Comparison of ENCODE assay signal across 10 cellular contexts in the genomic region with DNA sequence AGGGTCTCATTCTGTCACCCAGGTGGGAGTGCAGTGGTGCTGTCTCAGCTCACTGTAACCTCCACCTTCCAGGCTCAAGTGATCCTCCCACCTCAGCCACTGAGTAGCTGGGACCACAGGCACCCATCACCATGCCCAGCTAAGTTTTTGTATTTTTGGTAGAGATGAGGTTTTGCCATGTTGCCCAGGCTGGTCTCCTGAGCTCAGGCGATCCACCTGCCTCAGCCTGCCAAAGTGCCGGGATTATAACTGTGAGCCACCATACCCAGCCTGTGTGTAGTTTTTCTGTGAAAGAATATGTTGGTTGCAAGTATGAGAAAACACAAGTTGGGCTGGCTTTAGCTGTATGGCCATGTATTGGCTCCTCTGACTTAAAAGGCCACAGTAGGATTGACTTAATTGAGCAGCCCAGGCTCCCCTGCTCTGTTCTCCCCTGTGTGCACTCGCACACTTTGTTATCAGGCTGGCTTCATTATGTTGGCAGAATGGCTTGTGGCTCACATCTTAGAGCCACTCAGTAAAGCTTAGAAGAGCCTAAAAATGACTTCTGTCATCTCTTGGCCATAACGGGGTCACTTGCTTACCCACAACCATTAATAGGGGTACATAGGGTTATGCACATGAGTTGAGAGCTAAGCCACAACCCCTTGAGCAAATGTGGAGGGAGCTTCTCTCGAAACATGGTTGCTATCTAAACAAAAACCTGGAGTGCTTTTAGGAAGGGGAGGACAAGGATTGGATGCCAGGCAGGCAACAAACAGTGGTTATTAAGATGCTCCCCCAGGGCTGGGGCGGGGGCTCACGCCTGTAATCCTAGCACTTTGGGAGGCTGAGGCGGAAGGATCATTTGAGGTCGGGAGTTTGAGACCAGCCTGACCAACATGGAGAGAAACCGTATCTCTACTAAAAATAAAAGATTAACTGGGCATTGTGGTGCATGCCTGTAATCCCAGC. TPM values are rescaled to one million over a fixed set of nuclear protein-coding genes. Genes with fewer than 3 reads are reported as not detected.
DNase-seq lines count a peak whose midpoint lies in the region; ATAC-seq and TF ChIP-seq lines count a peak whose summit lies in the region.
"Had no signal": no experiment of that assay in that cellular context is flagged by ENCODE, and none has a peak within 500 bp of the region (broad histone marks: within the 10 kb centered on the region; RNA-seq: fewer than 3 reads in every experiment).

No MANE protein-coding gene starts in this region.

- in situ Hi-C loops in brain microvascular endothelial cell (cut with HindIII; ENCODE audit: low pct_ligation_motif_present, low sequenced_read_pairs) = no loop called here

- no peaks in the 10 kb centered on the region for H3K9me3 Mint-ChIP-seq in activated CD4-positive, alpha-beta T cell treated with anti-CD3 and anti-CD28 coated beads, Interleukin-2, amount 10 ng/mL, durations not matched to agents 24 days and 14 days
- H3K9me3 Mint-ChIP-seq in activated CD8-positive, alpha-beta T cell treated with anti-CD3 and anti-CD28 coated beads for 36 hours = no peaks in the 10 kb centered on the region
- H3K9me3 Mint-ChIP-seq in stimulated activated naive B cell treated with anti-CD40 and anti-IgM and Interleukin-4, amounts not matched to agents 10 μg/mL and 1 μg/mL and 100 μg/mL, for 72 hours = no peaks in the 10 kb centered on the region

- POLR2A ChIA-PET in activated CD8-positive, alpha-beta T cell treated with anti-CD3 and anti-CD28 coated beads for 36 hours (lab: Charles Lee) = interaction anchor here (1.7 to 7.4 kb wide), 3 partner anchors 9 to 137 kb away, joined by 7 to 69 read pairs (median 8); no protein-coding TSS in a partner anchor

- peaks cover 42% of the 10 kb centered on the region for H3K36me3 ChIP-seq in brain microvascular endothelial cell (replicated peaks)

- intact Hi-C loops in activated CD4-positive, alpha-beta T cell treated with anti-CD3 and anti-CD28 coated beads, Interleukin-2, amount 10 ng/mL, durations not matched to agents 24 days and 14 days (cut with micrococcal nuclease) = loop anchor here (2.0 kb wide), 1 partner anchor 15 kb away; no protein-coding TSS in a partner anchor
- intact Hi-C loops in activated CD8-positive, alpha-beta T cell treated with anti-CD3 and anti-CD28 coated beads for 36 hours (cut with micrococcal nuclease) = no loop called here
- intact Hi-C loops in left ventricle myocardium superior (cut with micrococcal nuclease) = no loop called here

- peaks cover 70% of the 10 kb centered on the region for H3K4me1 Mint-ChIP-seq in activated CD4-positive, alpha-beta T cell treated with anti-CD3 and anti-CD28 coated beads, Interleukin-2, amount 10 ng/mL, durations not matched to agents 24 days and 14 days
- H3K4me1 Mint-ChIP-seq in activated CD8-positive, alpha-beta T cell treated with anti-CD3 and anti-CD28 coated beads for 36 hours (ENCODE audit: low read depth) = peaks cover 78% of the 10 kb centered on the region
- peaks cover 59 to 94% of the 10 kb centered on the region in 2 donors for H3K4me1 Mint-ChIP-seq in stimulated activated naive B cell treated with anti-CD40 and anti-IgM and Interleukin-4, amounts not matched to agents 10 μg/mL and 1 μg/mL and 100 μg/mL, for 72 hours

- no peak for DNase-seq in activated CD4-positive, alpha-beta T cell treated with anti-CD3 and anti-CD28 coated beads, Interleukin-2, amount 10 ng/mL, durations not matched to agents 24 days and 14 days
- no peak for DNase-seq in activated CD4-positive, alpha-beta T cell treated with anti-CD3 and anti-CD28 coated beads for 48 hours
- DNase-seq in activated CD8-positive, alpha-beta T cell treated with anti-CD3 and anti-CD28 coated beads for 36 hours = no peak
- DNase-seq in left ventricle myocardium superior (no peak), hippocampal formation (lab: John Stamatoyannopoulos, UW) (no peak), brain microvascular endothelial cell (no peak)
- no peak for DNase-seq in stimulated activated naive B cell treated with anti-CD40 and anti-IgM and Interleukin-4, amounts not matched to agents 10 μg/mL and 1 μg/mL and 100 μg/mL, for 72 hours
- DNase-seq: activated CD8-positive, alpha-beta memory T cell treated with anti-CD3 and anti-CD28 coated beads, Interleukin-2, amount 50 U/mL, for 4 hours; SIG-M5 had no signal

- H3K36me3 Mint-ChIP-seq in activated CD4-positive, alpha-beta T cell treated with anti-CD3 and anti-CD28 coated beads, Interleukin-2, amount 10 ng/mL, durations not matched to agents 24 days and 14 days (ENCODE audit: low read depth) = peaks cover 77% of the 10 kb centered on the region
- peaks cover 85% of the 10 kb centered on the region for H3K36me3 Mint-ChIP-seq in activated CD8-positive, alpha-beta T cell treated with anti-CD3 and anti-CD28 coated beads for 36 hours (ENCODE audit: low read depth)
- H3K36me3 Mint-ChIP-seq in stimulated activated naive B cell treated with anti-CD40 and anti-IgM and Interleukin-4, amounts not matched to agents 10 μg/mL and 1 μg/mL and 100 μg/mL, for 72 hours = peaks cover 62 to 78% of the 10 kb centered on the region in 2 donors

- no peaks in the 10 kb centered on the region for H3K27me3 Mint-ChIP-seq in activated CD4-positive, alpha-beta T cell treated with anti-CD3 and anti-CD28 coated beads, Interleukin-2, amount 10 ng/mL, durations not matched to agents 24 days and 14 days
- H3K27me3 Mint-ChIP-seq in activated CD8-positive, alpha-beta T cell treated with anti-CD3 and anti-CD28 coated beads for 36 hours = no peaks in the 10 kb centered on the region
- H3K27me3 Mint-ChIP-seq in stimulated activated naive B cell treated with anti-CD40 and anti-IgM and Interleukin-4, amounts not matched to agents 10 μg/mL and 1 μg/mL and 100 μg/mL, for 72 hours = no peaks in the 10 kb centered on the region

- TF ChIP-seq CTCF in activated CD8-positive, alpha-beta T cell treated with anti-CD3 and anti-CD28 coated beads for 36 hours (IDR thresholded peaks at IDR 0.05) = no peak
- TF ChIP-seq CTCF in brain microvascular endothelial cell (IDR thresholded peaks at IDR 0.05; ENCODE audit: low read depth, low read length, missing control alignments) = no peak

- H3K4me3 Mint-ChIP-seq in activated CD4-positive, alpha-beta T cell treated with anti-CD3 and anti-CD28 coated beads, Interleukin-2, amount 10 ng/mL, durations not matched to agents 24 days and 14 days = peak overlapping the region; percentile 56
- H3K4me3 Mint-ChIP-seq in activated CD8-positive, alpha-beta T cell treated with anti-CD3 and anti-CD28 coated beads for 36 hours = peak overlapping the region; percentile 49
- H3K4me3 Mint-ChIP-seq in stimulated activated naive B cell treated with anti-CD40 and anti-IgM and Interleukin-4, amounts not matched to agents 10 μg/mL and 1 μg/mL and 100 μg/mL, for 72 hours = peak overlapping the region; percentile 1 to 30

- ATAC-seq in activated CD8-positive, alpha-beta T cell treated with anti-CD3 and anti-CD28 coated beads for 36 hours = no peak
- ATAC-seq in left ventricle myocardium superior = peak; percentile 51
- ATAC-seq in stimulated activated naive B cell treated with anti-CD40 and anti-IgM and Interleukin-4, amounts not matched to agents 10 μg/mL and 1 μg/mL and 100 μg/mL, for 72 hours (replicated peaks) = no peak
- no peak for ATAC-seq in GM21367 (IDR thresholded peaks at IDR 0.05; ENCODE audit: unreplicated experiment)

- no peaks in the 10 kb centered on the region for H3K27me3 ChIP-seq in brain microvascular endothelial cell (replicated peaks)

- H3K27ac Mint-ChIP-seq in activated CD4-positive, alpha-beta T cell treated with anti-CD3 and anti-CD28 coated beads, Interleukin-2, amount 10 ng/mL, durations not matched to agents 24 days and 14 days = peak overlapping the region; percentile 66
- H3K27ac Mint-ChIP-seq in activated CD8-positive, alpha-beta T cell treated with anti-CD3 and anti-CD28 coated beads for 36 hours = peak overlapping the region; percentile 80
- peak overlapping the region; percentile 59 for H3K27ac Mint-ChIP-seq in stimulated activated naive B cell treated with anti-CD40 and anti-IgM and Interleukin-4, amounts not matched to agents 10 μg/mL and 1 μg/mL and 100 μg/mL, for 72 hours

- H3K27ac ChIP-seq in brain microvascular endothelial cell = no peak overlapping the region

- no peak overlapping the region for H3K4me3 ChIP-seq in brain microvascular endothelial cell (ENCODE audit: low read depth, low read length)

- CTCF ChIA-PET in activated CD8-positive, alpha-beta T cell treated with anti-CD3 and anti-CD28 coated beads for 36 hours (lab: Charles Lee) = interaction anchor here (1.0 to 3.8 kb wide), 4 partner anchors 12 to 89 kb away, joined by 3 to 9 read pairs (median 4); no protein-coding TSS in a partner anchor

RNA-seq across cellular contexts. Expression of a gene that starts 6.1 kb away (rescaled TPM):
- total RNA-seq in activated CD4-positive, alpha-beta T cell treated with anti-CD3 and anti-CD28 coated beads, Interleukin-2, amount 10 ng/mL, durations not matched to agents 24 days and 14 days = 53.4 and 54.2 TPM in 2 replicates
- total RNA-seq in activated CD8-positive, alpha-beta T cell treated with anti-CD3 and anti-CD28 coated beads for 36 hours = 10 to 100 TPM; 52.5 to 53.4 TPM
- total RNA-seq in left ventricle myocardium superior = 53.0 TPM
